ENCODE assay signal across 20 cellular contexts in genomic region chr4:127410644-127411043, GRCh38.
"Had no signal": no experiment of that assay in that cellular context is flagged by ENCODE, and none has a peak within 500 bp of the region (broad histone marks: within the 10 kb centered on the region; RNA-seq: fewer than 3 reads in every experiment).

No MANE protein-coding gene starts in this region.

- H3K36me3 Mint-ChIP-seq: activated CD4-positive, alpha-beta memory T cell treated with anti-CD3 and anti-CD28 coated beads for 36 hours; activated naive CD4-positive, alpha-beta T cell treated with anti-CD3 and anti-CD28 coated beads, Interleukin-2, amount 10 ng/mL, durations not matched to agents 7 days and 5 days; activated naive CD8-positive, alpha-beta T cell treated with anti-CD3 and anti-CD28 coated beads for 36 hours had no signal

- ATAC-seq: activated T-helper 17 cell treated with anti-CD3 and anti-CD28 coated beads, Interleukin-2, amount 50 U/mL, for 72 hours had no signal

- H3K9me3 Mint-ChIP-seq: activated CD4-positive, alpha-beta T cell treated with anti-CD3 and anti-CD28 coated beads, Interleukin-2, amount 10 ng/mL, durations not matched to agents 7 days and 5 days had no signal

- DNase-seq: activated CD4-positive, alpha-beta memory T cell treated with anti-CD3 and anti-CD28 coated beads for 36 hours; activated CD4-positive, alpha-beta T cell treated with anti-CD3 and anti-CD28 coated beads, Interleukin-2, amount 10 ng/mL, durations not matched to agents 7 days and 5 days; activated CD4-positive, CD25-positive, alpha-beta regulatory T cell; activated CD8-positive, alpha-beta memory T cell treated with anti-CD3 and anti-CD28 coated beads for 24 hours; activated gamma-delta T cell; activated naive CD4-positive, alpha-beta T cell treated with anti-CD3 and anti-CD28 coated beads, Interleukin-2, amount 10 ng/mL, durations not matched to agents 7 days and 5 days; activated naive CD8-positive, alpha-beta T cell treated with anti-CD3 and anti-CD28 coated beads for 36 hours; activated T-cell treated with anti-CD3 and anti-CD28 coated beads for 4 hours; activated T-cell treated with anti-CD3 and anti-CD28 coated beads, Interleukin-2, amount 50 U/mL, for 48 hours; caudate nucleus; Karpas-422; NCI-H1105 treated with DMSO at 0.1 percent for 48 hours; NCI-H1436 treated with DMSO at 0.1 percent for 48 hours; NCI-H187 treated with DMSO at 0.1 percent for 48 hours; NCI-H2081 treated with DMSO at 0.1 percent for 48 hours; NCI-H524; SJCRH30; SK-N-SH; T-helper 1 cell had no signal

- H3K27ac Mint-ChIP-seq: activated CD4-positive, alpha-beta memory T cell treated with anti-CD3 and anti-CD28 coated beads for 36 hours; activated CD4-positive, alpha-beta T cell treated with anti-CD3 and anti-CD28 coated beads, Interleukin-2, amount 10 ng/mL, durations not matched to agents 7 days and 5 days; activated naive CD4-positive, alpha-beta T cell treated with anti-CD3 and anti-CD28 coated beads, Interleukin-2, amount 10 ng/mL, durations not matched to agents 7 days and 5 days; activated naive CD8-positive, alpha-beta T cell treated with anti-CD3 and anti-CD28 coated beads for 36 hours; activated T-helper 17 cell treated with anti-CD3 and anti-CD28 coated beads, Interleukin-2, amount 50 U/mL, for 72 hours had no signal

- H3K4me3 Mint-ChIP-seq: activated CD4-positive, alpha-beta memory T cell treated with anti-CD3 and anti-CD28 coated beads for 36 hours; activated CD4-positive, alpha-beta T cell treated with anti-CD3 and anti-CD28 coated beads, Interleukin-2, amount 10 ng/mL, durations not matched to agents 7 days and 5 days; activated naive CD4-positive, alpha-beta T cell treated with anti-CD3 and anti-CD28 coated beads, Interleukin-2, amount 10 ng/mL, durations not matched to agents 7 days and 5 days; activated naive CD8-positive, alpha-beta T cell treated with anti-CD3 and anti-CD28 coated beads for 36 hours; activated T-helper 17 cell treated with anti-CD3 and anti-CD28 coated beads, Interleukin-2, amount 50 U/mL, for 72 hours had no signal

- H3K27me3 Mint-ChIP-seq: activated CD4-positive, alpha-beta memory T cell treated with anti-CD3 and anti-CD28 coated beads for 36 hours; activated CD4-positive, alpha-beta T cell treated with anti-CD3 and anti-CD28 coated beads, Interleukin-2, amount 10 ng/mL, durations not matched to agents 7 days and 5 days; activated naive CD4-positive, alpha-beta T cell treated with anti-CD3 and anti-CD28 coated beads, Interleukin-2, amount 10 ng/mL, durations not matched to agents 7 days and 5 days; activated naive CD8-positive, alpha-beta T cell treated with anti-CD3 and anti-CD28 coated beads for 36 hours; activated T-helper 17 cell treated with anti-CD3 and anti-CD28 coated beads, Interleukin-2, amount 50 U/mL, for 72 hours had no signal

- H3K4me1 Mint-ChIP-seq: activated CD4-positive, alpha-beta T cell treated with anti-CD3 and anti-CD28 coated beads, Interleukin-2, amount 10 ng/mL, durations not matched to agents 7 days and 5 days; activated naive CD4-positive, alpha-beta T cell treated with anti-CD3 and anti-CD28 coated beads, Interleukin-2, amount 10 ng/mL, durations not matched to agents 7 days and 5 days; activated naive CD8-positive, alpha-beta T cell treated with anti-CD3 and anti-CD28 coated beads for 36 hours; activated T-helper 17 cell treated with anti-CD3 and anti-CD28 coated beads, Interleukin-2, amount 50 U/mL, for 72 hours had no signal
